ENCODE assay signal across 17 cellular contexts in the genomic region with DNA sequence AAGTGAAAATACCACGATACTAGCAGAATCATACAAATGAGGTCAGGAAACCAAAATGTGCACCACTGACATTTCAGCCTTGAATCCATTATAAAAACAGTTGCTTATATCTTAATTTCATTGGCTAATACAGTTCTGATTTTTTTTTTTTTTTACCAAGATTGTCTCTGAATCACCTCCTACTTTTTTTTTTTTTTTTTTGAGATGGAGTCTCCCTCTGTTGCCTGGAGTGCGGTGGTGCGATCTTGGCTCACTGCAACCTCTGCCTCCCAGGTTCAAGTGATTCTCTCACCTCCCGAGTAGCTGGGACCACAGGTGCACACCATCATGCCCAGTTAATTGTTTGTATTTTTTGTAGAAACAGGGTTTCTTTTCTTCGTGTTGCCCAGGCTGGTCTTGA.
DNase-seq lines count a peak whose midpoint lies in the region; ATAC-seq and TF ChIP-seq lines count a peak whose summit lies in the region.
"Had no signal": no experiment of that assay in that cellular context is flagged by ENCODE, and none has a peak within 500 bp of the region (broad histone marks: within the 10 kb centered on the region; RNA-seq: fewer than 3 reads in every experiment).

No MANE protein-coding gene starts in this region.

- H2BK12ac ChIP-seq in H9 (ENCODE audit: insufficient read length, low read depth, low read length) = no peak overlapping the region

- H3K18ac ChIP-seq in H9 (ENCODE audit: insufficient read length, low read depth, low read length) = no peak overlapping the region

- no peak overlapping the region for H3K56ac ChIP-seq in H9 (ENCODE audit: insufficient read length, low read depth, low read length)

- no peak overlapping the region for H2BK15ac ChIP-seq in H9 (ENCODE audit: low read depth, low read length)

- H3K27me3 ChIP-seq in H9 (ENCODE audit: insufficient read depth, low read length) = no peaks in the 10 kb centered on the region
- peaks cover 10% of the 10 kb centered on the region for H3K27me3 ChIP-seq in osteoblast (ENCODE audit: insufficient read depth, low read length)
- no peaks in the 10 kb centered on the region for H3K27me3 ChIP-seq in psoas muscle (ENCODE audit: insufficient read depth in 3 of 3, low read length in 2 of 3)
- H3K27me3 ChIP-seq: MG63, SJCRH30 had no signal

- H3K4me1 ChIP-seq in H9 (ENCODE audit: insufficient read depth, low read length) (no peaks in the 10 kb centered on the region), osteoblast (ENCODE audit: insufficient read depth, low read length) (no peaks in the 10 kb centered on the region), psoas muscle (peaks cover 21% of the 10 kb centered on the region)
- H3K4me1 ChIP-seq: HAP-1, SJCRH30 had no signal

- H3K79me1 ChIP-seq in H9 (ENCODE audit: insufficient read depth, low read depth, low read length, poor library complexity, severe bottlenecking) = no peaks in the 10 kb centered on the region

- no peak overlapping the region for H3K9ac ChIP-seq in H9 (ENCODE audit: extremely low read depth, insufficient read length, low read length)

- BruUV-seq in Calu3 (replicated peaks; lab: Mats Ljungman, UMichigan) = no TSS peak

- no peak overlapping the region for H3T11ph ChIP-seq in H9 (ENCODE audit: low read length)

- H3K4me3 ChIP-seq in AG09309 (ENCODE audit: control insufficient read depth, low read depth, low read length) = no peak overlapping the region
- H3K4me3 ChIP-seq in osteoblast (ENCODE audit: insufficient read depth, low read length) = no peak overlapping the region
- no peak overlapping the region for H3K4me3 ChIP-seq in psoas muscle
- H3K4me3 ChIP-seq: HAP-1, MG63, SJCRH30 had no signal

- no peak overlapping the region for H4K91ac ChIP-seq in H9 (ENCODE audit: insufficient read length, low read depth, low read length)

- H2AFZ ChIP-seq in H9 (ENCODE audit: low read length) = no peak overlapping the region
- no peak overlapping the region for H2AFZ ChIP-seq in osteoblast (ENCODE audit: low read length)

- H4K8ac ChIP-seq in H9 (replicated peaks; ENCODE audit: insufficient read length, low read depth, low read length) = no peak overlapping the region

- H3K9me3 ChIP-seq in H9 (ENCODE audit: control insufficient read depth, low read depth, low read length) (no peaks in the 10 kb centered on the region), osteoblast (ENCODE audit: low read depth, low read length) (no peaks in the 10 kb centered on the region), psoas muscle (no peaks in the 10 kb centered on the region)
- H3K9me3 ChIP-seq: HAP-1, MG63, SJCRH30 had no signal

- no peak overlapping the region for H3K4ac ChIP-seq in H9 (ENCODE audit: low read depth, low read length)

- H2BK5ac ChIP-seq in H9 (ENCODE audit: insufficient read length, low read length) = no peak overlapping the region

- H3K4me1 Mint-ChIP-seq in H9 (peaks cover 20 to 31% of the 10 kb centered on the region in 2 experiments), Calu3 (ENCODE audit: low read depth, unreplicated experiment) (no peaks in the 10 kb centered on the region)
- H3K4me1 Mint-ChIP-seq: CD8-positive, alpha-beta memory T cell had no signal

- CTCF ChIA-PET in Calu3 (lab: Charles Lee) = no interaction called here

- DNase-seq in AG09309 (ENCODE audit: low read depth) (no peak), H9 (no peak), amniotic epithelial cell (ENCODE audit: low read depth) (peak; percentile 3), osteoblast (ENCODE audit: insufficient read length, low spot score, missing footprints) (no peak), Calu3 (no peak), NOMO-1 treated with DMSO at 0.1 percent for 48 hours (lab: John Stamatoyannopoulos, UW; ENCODE audit: unreplicated experiment) (no peak), psoas muscle (no peak)
- DNase-seq: CD8-positive, alpha-beta memory T cell; DMS79; KG1; MG63; NCI-H1048; NCI-H1436; NCI-H1930; NCI-H226 had no signal

- H3K4me2 ChIP-seq in H9 (ENCODE audit: insufficient read depth, insufficient read length, low read length) (no peak overlapping the region), osteoblast (ENCODE audit: insufficient read depth, low read length) (no peak overlapping the region)

- no peaks in the 10 kb centered on the region for H3K36me3 Mint-ChIP-seq in H9 (ENCODE audit: insufficient read depth in 1 of 3, low read depth in 3 of 3)
- H3K36me3 Mint-ChIP-seq in Calu3 (ENCODE audit: insufficient read depth, unreplicated experiment) = no peaks in the 10 kb centered on the region
- H3K36me3 Mint-ChIP-seq: CD8-positive, alpha-beta memory T cell had no signal

- no peaks in the 10 kb centered on the region for H3K23me2 ChIP-seq in H9 (ENCODE audit: insufficient read length, low read depth, low read length, poor library complexity, severe bottlenecking)

- no peaks in the 10 kb centered on the region for H3K36me3 ChIP-seq in osteoblast (ENCODE audit: insufficient read depth, low read length)
- no peaks in the 10 kb centered on the region for H3K36me3 ChIP-seq in psoas muscle (ENCODE audit: insufficient read depth in 1 of 2, low read depth in 1 of 2)
- H3K36me3 ChIP-seq: HAP-1, MG63, SJCRH30 had no signal

- no peak overlapping the region for H2AK5ac ChIP-seq in H9 (ENCODE audit: insufficient read length, low read length)

- H3K79me2 ChIP-seq in H9 (ENCODE audit: insufficient read depth, low read length) (no peaks in the 10 kb centered on the region), osteoblast (ENCODE audit: insufficient read depth, low read length) (no peaks in the 10 kb centered on the region)

- H3K27ac ChIP-seq in H9 (ENCODE audit: insufficient read length, low read depth, low read length) (no peak overlapping the region), osteoblast (ENCODE audit: low read depth, low read length) (no peak overlapping the region), psoas muscle (no peak overlapping the region)
- H3K27ac ChIP-seq: SJCRH30 had no signal

- H3K27ac Mint-ChIP-seq in H9 (no peak overlapping the region), Calu3 (ENCODE audit: unreplicated experiment) (no peak overlapping the region)
- H3K27ac Mint-ChIP-seq: CD8-positive, alpha-beta memory T cell had no signal

- H4K5ac ChIP-seq in H9 (ENCODE audit: insufficient read length, low read depth, low read length) = no peak overlapping the region

- ATAC-seq in psoas muscle = no peak

- H3K9me3 Mint-ChIP-seq in H9 (no peaks in the 10 kb centered on the region), Calu3 (ENCODE audit: low read depth, unreplicated experiment) (no peaks in the 10 kb centered on the region)
- H3K9me3 Mint-ChIP-seq: CD8-positive, alpha-beta memory T cell had no signal

- H3K23ac ChIP-seq in H9 (ENCODE audit: insufficient read length, low read depth, low read length) = no peak overlapping the region

- no peak overlapping the region for H3K14ac ChIP-seq in H9 (ENCODE audit: insufficient read depth, low read length)

- no peaks in the 10 kb centered on the region for H4K20me1 ChIP-seq in H9 (ENCODE audit: control insufficient read depth, insufficient read depth, insufficient read length)
- H4K20me1 ChIP-seq in osteoblast (ENCODE audit: insufficient read depth, low read length) = no peaks in the 10 kb centered on the region

- TF ChIP-seq CTCF in AG09309 (IDR thresholded peaks at IDR 0.05; ENCODE audit: control insufficient read depth, insufficient read depth, low read depth, low read length, missing control alignments) (peak; percentile 4), H9 (conservative IDR thresholded peaks at IDR 0.05) (peak; percentile 48), osteoblast (IDR thresholded peaks at IDR 0.05; ENCODE audit: extremely low read depth, low read depth, low read length) (peak; percentile 7), Calu3 (IDR thresholded peaks at IDR 0.05; ENCODE audit: unreplicated experiment) (no peak), psoas muscle (IDR thresholded peaks at IDR 0.05) (no peak)

- no peak overlapping the region for H2BK120ac ChIP-seq in H9 (ENCODE audit: low read depth, low read length, poor library complexity, severe bottlenecking)

- no peak overlapping the region for H2BK20ac ChIP-seq in H9 (ENCODE audit: low read depth, low read length, poor library complexity, severe bottlenecking)

- H3K4me3 Mint-ChIP-seq in H9 (no peak overlapping the region), Calu3 (ENCODE audit: low read depth, unreplicated experiment) (no peak overlapping the region)

- intact Hi-C loops in Calu3 (cut with micrococcal nuclease; ENCODE audit: unreplicated experiment) (no loop called here), psoas muscle (cut with DNase I) (no loop called here)

- H3K27me3 Mint-ChIP-seq in H9 (ENCODE audit: low read depth) = no peaks in the 10 kb centered on the region
- no peaks in the 10 kb centered on the region for H3K27me3 Mint-ChIP-seq in Calu3 (ENCODE audit: unreplicated experiment)

- WGBS in H9 (ENCODE audit: extremely low coverage, insufficient read length, low lambda C conversion rate) = no CpG with 5 or more reads among the region's 5 CpGs
- 75 to 93% (median 83%) methylated on average over 5 of the region's 5 CpGs for WGBS in psoas muscle, 3 donors

Comparison
In these comparisons a context has a peak if more than half of its experiments do, and no peak if none do; other contexts are left out.
1. CTCF ChIP-seq: peak in AG09309 (single experiment), H9 (single experiment) and osteoblast (single experiment); none in Calu3 (single experiment) and psoas muscle (single experiment).